ENCODE assay signal across 9 cellular contexts in the genomic region with DNA sequence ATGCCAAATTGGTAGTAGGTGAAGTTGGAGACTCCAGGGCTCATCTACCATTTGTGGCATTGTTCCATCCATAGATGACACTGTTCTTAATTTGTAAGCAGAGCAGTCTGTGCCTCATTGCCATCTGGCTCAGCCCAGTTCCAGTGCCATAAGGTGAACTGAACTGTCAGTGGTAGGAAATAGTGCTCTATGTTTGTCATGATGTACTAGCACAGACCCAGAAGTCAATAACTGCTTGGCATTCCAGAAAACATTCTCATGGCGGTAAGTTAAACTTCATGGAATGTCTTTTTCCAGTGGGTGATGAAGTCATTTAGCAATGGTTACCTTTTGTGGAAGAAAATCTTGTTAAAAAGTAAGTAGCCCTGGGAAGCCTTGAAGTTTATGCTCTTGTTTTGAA.
DNase-seq lines count a peak whose midpoint lies in the region; ATAC-seq and TF ChIP-seq lines count a peak whose summit lies in the region.
"Had no signal": no experiment of that assay in that cellular context is flagged by ENCODE, and none has a peak within 500 bp of the region (broad histone marks: within the 10 kb centered on the region; RNA-seq: fewer than 3 reads in every experiment).

No MANE protein-coding gene starts in this region.

- DNase-seq in EL (peak; percentile 97), SJCRH30 (peak; percentile 5 to 10), fibroblast of mammary gland (ENCODE audit: low read depth) (peak; percentile 96), nucleus accumbens (lab: John Stamatoyannopoulos, UW) (no peak), DMS79 (lab: John Stamatoyannopoulos, UW) (no peak)
- no peak for DNase-seq in stimulated activated naive CD4-positive, alpha-beta T cell (lab: John Stamatoyannopoulos, UW)
- DNase-seq: NCI-H82 had no signal

- no peak overlapping the region for H3K4me3 ChIP-seq in SJCRH30
- no peak overlapping the region for H3K4me3 ChIP-seq in fibroblast of mammary gland (ENCODE audit: control insufficient read depth, low read depth, low read length)
- H3K4me3 ChIP-seq in rectal smooth muscle tissue (ENCODE audit: low read length) = no peak overlapping the region

- H3K4me1 ChIP-seq in SJCRH30 (peaks cover 11% of the 10 kb centered on the region; the same call in 1 of the 2 replicates), rectal smooth muscle tissue (ENCODE audit: control insufficient read depth, insufficient read depth, low read length) (no peaks in the 10 kb centered on the region)

- ATAC-seq in GM18873 (IDR thresholded peaks at IDR 0.05; ENCODE audit: low FRiP score, unreplicated experiment) = no peak

- H3K27ac ChIP-seq in SJCRH30 (peak overlapping the region; percentile 1; the same call in 1 of the 2 replicates), rectal smooth muscle tissue (ENCODE audit: low read depth, low read length) (peak overlapping the region; percentile 51)

- no peak for TF ChIP-seq CTCF in fibroblast of mammary gland (conservative IDR thresholded peaks at IDR 0.05; ENCODE audit: control insufficient read depth, insufficient read depth, low read depth, low read length)

- H3K36me3 ChIP-seq in SJCRH30 (no peaks in the 10 kb centered on the region), rectal smooth muscle tissue (ENCODE audit: control insufficient read depth, insufficient read depth, low read length) (no peaks in the 10 kb centered on the region)

- H3K9me3 ChIP-seq in SJCRH30 (replicated peaks) = no peaks in the 10 kb centered on the region; the same call in 1 of the 2 replicates

- H3K9ac ChIP-seq in rectal smooth muscle tissue (ENCODE audit: low read length) = no peak overlapping the region

- no peaks in the 10 kb centered on the region for H3K27me3 ChIP-seq in SJCRH30
- no peaks in the 10 kb centered on the region for H3K27me3 ChIP-seq in rectal smooth muscle tissue (ENCODE audit: control insufficient read depth, insufficient read depth, low read length)

Comparison
In these comparisons a context has a peak if more than half of its experiments do, and no peak if none do; other contexts are left out.
1. DNase-seq: peak in EL (single experiment), SJCRH30 (2 of 2) and fibroblast of mammary gland (single experiment); none in stimulated activated naive CD4-positive, alpha-beta T cell (0 of 6), nucleus accumbens (0 of 56) and DMS79 (single experiment).